In genomic region chr6:159715605-159716004, GRCh38 we compare ENCODE assay signal across 19 cellular contexts. TPM values are rescaled to one million over a fixed set of nuclear protein-coding genes. Genes with fewer than 3 reads are reported as not detected.
DNase-seq lines count a peak whose midpoint lies in the region; ATAC-seq and TF ChIP-seq lines count a peak whose summit lies in the region.
"Had no signal": no experiment of that assay in that cellular context is flagged by ENCODE, and none has a peak within 500 bp of the region (broad histone marks: within the 10 kb centered on the region; RNA-seq: fewer than 3 reads in every experiment).

No MANE protein-coding gene starts in this region.

- H3K4me3 Mint-ChIP-seq in CD14-positive monocyte = no peak overlapping the region
- H3K4me3 Mint-ChIP-seq: activated CD4-positive, alpha-beta T cell treated with anti-CD3 and anti-CD28 coated beads, Interleukin-2, amount 10 ng/mL, durations not matched to agents 24 days and 14 days; GM23338 had no signal

- no peak for DNase-seq in CD14-positive monocyte (ENCODE audit: low spot score)
- no peak for DNase-seq in body of pancreas
- no peak for DNase-seq in lower lobe of right lung
- DNase-seq in posterior vena cava (ENCODE audit: low spot score) = no peak
- no peak for DNase-seq in NCI-H82 (lab: John Stamatoyannopoulos, UW)
- no peak for DNase-seq in GM13977 (ENCODE audit: low spot score)
- DNase-seq: activated CD4-positive, alpha-beta T cell treated with anti-CD3 and anti-CD28 coated beads, Interleukin-2, amount 10 ng/mL, durations not matched to agents 24 days and 14 days; activated gamma-delta T cell; cerebellar nuclear complex; DND-41; kidney glomerular epithelial cell; NCI-H187; NCI-H345; occipital lobe; RPMI8226; SW 1271 had no signal

- H3K27me3 ChIP-seq in body of pancreas (no peaks in the 10 kb centered on the region), lower lobe of right lung (ENCODE audit: low read depth) (no peaks in the 10 kb centered on the region), subcutaneous abdominal adipose tissue (ENCODE audit: control insufficient read depth in 5 of 5, insufficient read depth in 4 of 5, low read length in 5 of 5) (peaks cover 0 to 3% (median 0%) of the 10 kb centered on the region in 5 donors)

- H3K4me3 ChIP-seq in body of pancreas (no peak overlapping the region), lower lobe of right lung (no peak overlapping the region), subcutaneous abdominal adipose tissue (ENCODE audit: low read depth in 1 of 5, low read length in 5 of 5) (no peak overlapping the region)
- H3K4me3 ChIP-seq: GM23338 had no signal

- no peaks in the 10 kb centered on the region for H3K27me3 Mint-ChIP-seq in CD14-positive monocyte (ENCODE audit: low read depth in 3 of 3)
- H3K27me3 Mint-ChIP-seq: activated CD4-positive, alpha-beta T cell treated with anti-CD3 and anti-CD28 coated beads, Interleukin-2, amount 10 ng/mL, durations not matched to agents 24 days and 14 days had no signal

- peak overlapping the region in 6 of 7 donors; percentile 89 to 97 (median 92) for H3K27ac Mint-ChIP-seq in CD14-positive monocyte
- H3K27ac Mint-ChIP-seq: activated CD4-positive, alpha-beta T cell treated with anti-CD3 and anti-CD28 coated beads, Interleukin-2, amount 10 ng/mL, durations not matched to agents 24 days and 14 days; GM23338 had no signal

- 92 to 95% methylated on average over 3 of the region's 3 CpGs for WGBS in body of pancreas, 2 donors

- no peaks in the 10 kb centered on the region for H3K36me3 ChIP-seq in body of pancreas (replicated peaks in 1 of 2; ENCODE audit: insufficient read depth in 1 of 2, low read depth in 2 of 2)
- no peaks in the 10 kb centered on the region for H3K36me3 ChIP-seq in lower lobe of right lung
- H3K36me3 ChIP-seq in subcutaneous abdominal adipose tissue (ENCODE audit: control insufficient read depth in 5 of 5, insufficient read depth in 5 of 5, low read length in 5 of 5) = no peaks in the 10 kb centered on the region

- in situ Hi-C loops in GM13977 (cut with MboI; ENCODE audit: low pct_unique_long_range_greater_than_20kb, low sequenced_read_pairs, unreplicated experiment) = loop anchor here (25.0 kb wide), 1 partner anchor 222 kb away; no protein-coding TSS in a partner anchor

- H3K4me1 Mint-ChIP-seq in CD14-positive monocyte = peaks cover 17% of the 10 kb centered on the region
- H3K4me1 Mint-ChIP-seq: GM23338 had no signal

- H3K9ac ChIP-seq in subcutaneous abdominal adipose tissue (ENCODE audit: low read length in 5 of 5) = peak overlapping the region in 4 of 5 donors; percentile 20 to 88 (median 52)

- intact Hi-C loops in CD14-positive monocyte (cut with micrococcal nuclease) = no loop called here
- intact Hi-C loops in body of pancreas (cut with DNase I) = no loop called here
- intact Hi-C loops in lower lobe of right lung (cut with DNase I) = no loop called here
- intact Hi-C loops in posterior vena cava (cut with DNase I) = no loop called here

- no peak for TF ChIP-seq POLR2A in body of pancreas (IDR thresholded peaks at IDR 0.05)

- H3K9me3 ChIP-seq in body of pancreas (no peaks in the 10 kb centered on the region), lower lobe of right lung (no peaks in the 10 kb centered on the region), subcutaneous abdominal adipose tissue (ENCODE audit: control insufficient read depth in 5 of 5, low read length in 5 of 5) (no peaks in the 10 kb centered on the region)

- peak overlapping the region in 3 of 4 donors; percentile 63 to 85 (median 74) for H3K27ac ChIP-seq in body of pancreas
- H3K27ac ChIP-seq in lower lobe of right lung = peak overlapping the region; percentile 66
- H3K27ac ChIP-seq in subcutaneous abdominal adipose tissue (ENCODE audit: low read depth, low read length) = peak overlapping the region; percentile 99

- no peak for ATAC-seq in body of pancreas
- no peak for ATAC-seq in lower lobe of right lung
- no peak for ATAC-seq in HG02798 (IDR thresholded peaks at IDR 0.05; ENCODE audit: poor library complexity, unreplicated experiment)
- ATAC-seq: GM23338 had no signal

- peaks cover 56% of the 10 kb centered on the region for H3K4me1 ChIP-seq in body of pancreas
- H3K4me1 ChIP-seq in lower lobe of right lung = peaks cover 25% of the 10 kb centered on the region
- peaks cover 9 to 27% (median 11%) of the 10 kb centered on the region in 5 donors for H3K4me1 ChIP-seq in subcutaneous abdominal adipose tissue (ENCODE audit: control insufficient read depth in 5 of 5, insufficient read depth in 5 of 5, low read length in 5 of 5)

- H3K36me3 Mint-ChIP-seq in CD14-positive monocyte = peaks cover 0 to 3% of the 10 kb centered on the region in 2 donors

- no peaks in the 10 kb centered on the region for H3K9me3 Mint-ChIP-seq in CD14-positive monocyte
- H3K9me3 Mint-ChIP-seq: activated CD4-positive, alpha-beta T cell treated with anti-CD3 and anti-CD28 coated beads, Interleukin-2, amount 10 ng/mL, durations not matched to agents 24 days and 14 days; GM23338 had no signal

- no peak for TF ChIP-seq CTCF in CD14-positive monocyte (IDR thresholded peaks at IDR 0.05)
- no peak for TF ChIP-seq CTCF in body of pancreas (IDR thresholded peaks at IDR 0.05)
- TF ChIP-seq CTCF in lower lobe of right lung (IDR thresholded peaks at IDR 0.05) = no peak
- TF ChIP-seq CTCF in GM13977 (IDR thresholded peaks at IDR 0.05; ENCODE audit: extremely low read depth, insufficient read depth, missing control alignments) = no peak

RNA-seq across cellular contexts. Expression of gene WTAP, which starts 11.7 kb away (rescaled TPM):
- 10 to 100 TPM; 94.7 to 95.9 TPM for polyA plus RNA-seq in CD14-positive monocyte
- 10 to 100 TPM; 56.8 to 58.7 TPM for total RNA-seq in body of pancreas
- 78.4 TPM for total RNA-seq in lower lobe of right lung
- total RNA-seq in posterior vena cava = 10 to 100 TPM; 70.1 to 84.7 TPM

RNA-seq across cellular contexts. Expression of gene SOD2, which starts 22.6 kb away (rescaled TPM):
- 100 to 1,000 TPM; 447 to 569 TPM for polyA plus RNA-seq in CD14-positive monocyte
- total RNA-seq in body of pancreas (100 to 1,000 TPM in 1 of 2 donors, 10 to 100 TPM in 1; 70.5 to 171 TPM), lower lobe of right lung (352 TPM), posterior vena cava (100 to 1,000 TPM; 584 to 998 TPM)

RNA-seq across cellular contexts. Expression of gene ACAT2, which starts 46.2 kb away (rescaled TPM):
- 10 to 100 TPM; 19.5 to 24.4 TPM for polyA plus RNA-seq in CD14-positive monocyte
- 10 to 100 TPM in 1 of 2 donors, 1 to 10 TPM in 1; 7.3 to 16.2 TPM for total RNA-seq in body of pancreas
- total RNA-seq in lower lobe of right lung = 42.4 TPM
- total RNA-seq in posterior vena cava = 10 to 100 TPM; 11.0 to 13.6 TPM
